2 cellular contexts compared by ENCODE assay signal in genomic region chr6:38974389-38975133, GRCh38.
TF ChIP-seq lines count a peak whose summit lies in the region.

No MANE protein-coding gene starts in this region.

TF ChIP-seq in liver, 16 proteins besides CTCF, POLR2A, EP300 and RAD21 (continued from another document):
- TF ChIP-seq REST (IDR thresholded peaks at IDR 0.05) = no peak
- no peak for TF ChIP-seq HNF4G (IDR thresholded peaks at IDR 0.05)
- TF ChIP-seq FOXA2 (IDR thresholded peaks at IDR 0.05) = peak; percentile 14
- TF ChIP-seq EGR1 (IDR thresholded peaks at IDR 0.05; ENCODE audit: low read depth in 2 of 2) = no peak
- peak in 1 of 2 donors; percentile 69 for TF ChIP-seq RXRA (IDR thresholded peaks at IDR 0.05)
- TF ChIP-seq, protein P1, sequence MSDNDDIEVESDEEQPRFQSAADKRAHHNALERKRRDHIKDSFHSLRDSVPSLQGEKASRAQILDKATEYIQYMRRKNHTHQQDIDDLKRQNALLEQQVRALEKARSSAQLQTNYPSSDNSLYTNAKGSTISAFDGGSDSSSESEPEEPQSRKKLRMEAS (IDR thresholded peaks at IDR 0.05) = no peak
- TF ChIP-seq NR2F2 (IDR thresholded peaks at IDR 0.05) = no peak
- no peak for TF ChIP-seq TAF1 (conservative IDR thresholded peaks at IDR 0.05)
- no peak for TF ChIP-seq SP1 (IDR thresholded peaks at IDR 0.05)
- no peak for TF ChIP-seq GABPA (IDR thresholded peaks at IDR 0.05 in 1 of 2, conservative IDR thresholded peaks at IDR 0.05 in 1 of 2)
- TF ChIP-seq YY1 (IDR thresholded peaks at IDR 0.05) = peak; percentile 18
- TF ChIP-seq HNF4A (conservative IDR thresholded peaks at IDR 0.05) = peak in 1 of 2 donors; percentile 61
- no peak for TF ChIP-seq FOXA1 (IDR thresholded peaks at IDR 0.05)
- TF ChIP-seq ATF3 (IDR thresholded peaks at IDR 0.05) = no peak

TF ChIP-seq in HepG2, 621 proteins besides CTCF, POLR2A, EP300 and RAD21 (continued from another document):
- TF ChIP-seq ZNF17 (CRISPR knock-in tag; IDR thresholded peaks at IDR 0.05) = no peak
- TF ChIP-seq ZGPAT (CRISPR knock-in tag; IDR thresholded peaks at IDR 0.05) = no peak
- TF ChIP-seq ZNF513 (CRISPR knock-in tag; conservative IDR thresholded peaks at IDR 0.05) = no peak
- no peak for TF ChIP-seq IRF2 (CRISPR knock-in tag; IDR thresholded peaks at IDR 0.05)
- TF ChIP-seq, protein P2, sequence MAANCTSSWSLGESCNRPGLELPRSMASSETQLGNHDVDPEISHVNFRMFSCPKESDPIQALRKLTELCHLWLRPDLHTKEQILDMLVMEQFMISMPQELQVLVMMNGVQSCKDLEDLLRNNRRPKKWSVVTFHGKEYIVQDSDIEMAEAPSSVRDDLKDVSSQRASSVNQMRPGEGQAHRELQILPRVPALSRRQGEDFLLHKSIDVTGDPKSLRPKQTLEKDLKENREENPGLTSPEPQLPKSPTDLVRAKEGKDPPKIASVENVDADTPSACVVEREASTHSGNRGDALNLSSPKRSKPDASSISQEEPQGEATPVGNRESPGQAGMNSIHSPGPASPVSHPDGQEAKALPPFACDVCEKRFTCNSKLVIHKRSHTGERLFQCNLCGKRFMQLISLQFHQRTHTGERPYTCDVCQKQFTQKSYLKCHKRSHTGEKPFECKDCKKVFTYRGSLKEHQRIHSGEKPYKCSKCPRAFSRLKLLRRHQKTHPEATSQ (CRISPR knock-in tag; IDR thresholded peaks at IDR 0.05; ENCODE audit: borderline replicate concordance) = no peak
TF ChIP-seq in HepG2: peak in this region for 0.
